Comparison of ENCODE assay signal across 11 cellular contexts in the genomic region with DNA sequence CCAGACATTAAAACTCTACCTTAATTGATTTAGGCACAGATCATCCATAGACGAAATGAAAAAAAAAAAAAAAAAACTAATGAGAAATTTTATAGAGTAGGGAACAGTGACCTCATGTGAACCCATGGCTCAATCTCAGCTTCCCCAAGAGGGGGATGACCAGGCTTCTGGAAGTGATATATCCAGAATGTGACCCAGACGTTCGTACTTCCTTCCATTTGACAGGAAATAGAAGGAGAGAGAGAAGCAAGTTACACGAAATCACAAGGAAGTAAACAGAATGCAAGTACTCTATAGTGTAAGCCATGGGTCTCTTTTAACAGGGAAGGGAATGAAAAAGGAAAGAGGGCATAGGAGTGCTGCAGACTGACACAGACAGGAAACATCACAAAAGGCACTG. TPM values are rescaled to one million over a fixed set of nuclear protein-coding genes. Genes with fewer than 3 reads are reported as not detected.
DNase-seq lines count a peak whose midpoint lies in the region; ATAC-seq lines count a peak whose summit lies in the region.
"Had no signal": no experiment of that assay in that cellular context is flagged by ENCODE, and none has a peak within 500 bp of the region (broad histone marks: within the 10 kb centered on the region; RNA-seq: fewer than 3 reads in every experiment).

No MANE protein-coding gene starts in this region.

- no peak overlapping the region for H3K4me3 ChIP-seq in BLaER1
- no peak overlapping the region for H3K4me3 ChIP-seq in HUES64 (ENCODE audit: low read length)

- H3K4me1 Mint-ChIP-seq in dendritic cell treated with granulocyte-macrophage colony-stimulating factor and Interleukin-4, amounts not matched to agents 40 ng/mL and 50 ng/mL, for 4 days (ENCODE audit: low read depth), result peaks cover 69% of the 10 kb centered on the region
- H3K4me1 Mint-ChIP-seq in naive B cell, result peaks cover 38 to 72% (median 68%) of the 10 kb centered on the region in 3 donors

- H3K9me3 ChIP-seq in BLaER1, result peaks cover 22% of the 10 kb centered on the region; the same call in 1 of the 2 replicates
- H3K9me3 ChIP-seq in HUES64 (ENCODE audit: insufficient read depth, low read depth, low read length), result no peaks in the 10 kb centered on the region

- no peaks in the 10 kb centered on the region for H3K27me3 Mint-ChIP-seq in dendritic cell treated with granulocyte-macrophage colony-stimulating factor and Interleukin-4, amounts not matched to agents 40 ng/mL and 50 ng/mL, for 4 days
- no peaks in the 10 kb centered on the region for H3K27me3 Mint-ChIP-seq in naive B cell
- H3K27me3 Mint-ChIP-seq: CD8-positive, alpha-beta memory T cell had no signal

- H3K9ac ChIP-seq in BLaER1, result no peak overlapping the region; the same call in 1 of the 2 replicates
- H3K9ac ChIP-seq in HUES64 (ENCODE audit: low read depth, low read length), result no peak overlapping the region

- H3K27me3 ChIP-seq in BLaER1, result no peaks in the 10 kb centered on the region
- H3K27me3 ChIP-seq in HUES64 (ENCODE audit: insufficient read depth, low read length), result no peaks in the 10 kb centered on the region

- WGBS in HUES64, result 58% methylated on average over 3 of the region's 4 CpGs

- intact Hi-C loops in dendritic cell treated with granulocyte-macrophage colony-stimulating factor and Interleukin-4, amounts not matched to agents 40 ng/mL and 50 ng/mL, for 4 days (cut with micrococcal nuclease), result no loop called here

- H3K9me3 Mint-ChIP-seq in dendritic cell treated with granulocyte-macrophage colony-stimulating factor and Interleukin-4, amounts not matched to agents 40 ng/mL and 50 ng/mL, for 4 days, result peaks cover 7% of the 10 kb centered on the region
- no peaks in the 10 kb centered on the region for H3K9me3 Mint-ChIP-seq in naive B cell
- H3K9me3 Mint-ChIP-seq: CD8-positive, alpha-beta memory T cell had no signal

- H3K4me1 ChIP-seq in BLaER1, result peaks cover 67% of the 10 kb centered on the region
- peaks cover 44% of the 10 kb centered on the region for H3K4me1 ChIP-seq in HUES64 (ENCODE audit: insufficient read depth, low read length)

- peak overlapping the region; percentile 34; the same call in 1 of the 2 replicates for H3K27ac ChIP-seq in BLaER1
- H3K27ac ChIP-seq in HUES64 (ENCODE audit: low read depth, low read length), result peak overlapping the region; percentile 32; the same call in 1 of the 2 replicates

- H4K20me1 ChIP-seq in BLaER1, result peaks cover 90% of the 10 kb centered on the region

- H3K4me3 Mint-ChIP-seq in dendritic cell treated with granulocyte-macrophage colony-stimulating factor and Interleukin-4, amounts not matched to agents 40 ng/mL and 50 ng/mL, for 4 days, result no peak overlapping the region
- peak overlapping the region in 1 of 8 donors; percentile 21 for H3K4me3 Mint-ChIP-seq in naive B cell

- DNase-seq in naive B cell, result no peak
- DNase-seq in pons (ENCODE audit: low spot score), result no peak
- no peak for DNase-seq in globus pallidus (ENCODE audit: low spot score)
- DNase-seq in T-helper 2 cell, result no peak
- DNase-seq in inferior parietal cortex (ENCODE audit: extremely low spot score), result no peak
- DNase-seq: CD8-positive, alpha-beta memory T cell; effector memory CD4-positive, alpha-beta T cell; NCI-H1048 had no signal

- ATAC-seq in naive B cell (ENCODE audit: low read depth in 2 of 2), result no peak

- H3K36me3 Mint-ChIP-seq in dendritic cell treated with granulocyte-macrophage colony-stimulating factor and Interleukin-4, amounts not matched to agents 40 ng/mL and 50 ng/mL, for 4 days (ENCODE audit: low read depth), result peaks cover 96% of the 10 kb centered on the region
- peaks cover 8 to 14% of the 10 kb centered on the region in 2 donors for H3K36me3 Mint-ChIP-seq in naive B cell

- peak overlapping the region; percentile 21 for H3K27ac Mint-ChIP-seq in dendritic cell treated with granulocyte-macrophage colony-stimulating factor and Interleukin-4, amounts not matched to agents 40 ng/mL and 50 ng/mL, for 4 days
- H3K27ac Mint-ChIP-seq in naive B cell, result peak overlapping the region in 5 of 6 donors; percentile 11 to 72 (median 26)

- H3K4me2 ChIP-seq in BLaER1, result peak overlapping the region; percentile 50

- H3K36me3 ChIP-seq in BLaER1 (peaks cover 86% of the 10 kb centered on the region), HUES64 (ENCODE audit: insufficient read depth, low read length) (peaks cover 56% of the 10 kb centered on the region)

RNA-seq across cellular contexts. Expression of a gene that starts 10.1 kb away (rescaled TPM):
- 47.5 TPM for polyA plus RNA-seq in HUES64 (2013, experiment 1 of 2)
- 48.8 TPM for polyA plus RNA-seq in HUES64 (2013, experiment 2 of 2)
- 10 to 100 TPM; 47.8 to 77.5 (median 58.7) TPM for polyA plus RNA-seq in naive B cell (ENCODE audit: low read depth in 6 of 6)
